ENCODE assay signal across 13 cellular contexts in the genomic region with DNA sequence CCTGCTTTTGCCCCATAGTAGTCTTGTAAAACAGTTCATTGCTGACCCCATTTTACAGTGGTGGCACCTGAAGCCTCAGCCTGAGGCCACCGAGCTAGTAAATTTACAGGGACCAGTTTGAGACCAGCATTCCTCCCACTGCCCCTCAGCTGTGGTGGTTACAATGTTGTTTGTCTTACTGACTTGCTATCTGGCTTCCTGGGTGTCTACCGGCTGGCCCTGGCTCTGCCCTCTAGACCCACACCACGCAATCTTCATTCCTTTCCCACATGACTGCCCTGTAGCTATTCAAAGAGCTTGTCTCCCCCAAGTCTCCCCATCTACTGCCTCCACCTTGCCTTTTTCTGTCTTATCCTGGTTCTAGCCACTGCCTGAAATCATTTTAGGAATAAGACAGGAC. TPM values are rescaled to one million over a fixed set of nuclear protein-coding genes. Genes with fewer than 3 reads are reported as not detected.
A peak's percentile ranks its signal among the peaks of the same experiment; 100 is the strongest.
DNase-seq lines count a peak whose midpoint lies in the region; ATAC-seq and TF ChIP-seq lines count a peak whose summit lies in the region.
"Had no signal": no experiment of that assay in that cellular context is flagged by ENCODE, and none has a peak within 500 bp of the region (broad histone marks: within the 10 kb centered on the region; RNA-seq: fewer than 3 reads in every experiment).

No MANE protein-coding gene starts in this region.

- no peak overlapping the region for H2BK15ac ChIP-seq in H9 (ENCODE audit: low read depth, low read length)

- no peak overlapping the region for H2AK5ac ChIP-seq in H9 (ENCODE audit: insufficient read length, low read length)

- H3K4me3 Mint-ChIP-seq in CD4-positive, CD25-positive, alpha-beta regulatory T cell = peak overlapping the region in 2 of 4 donors; percentile 51 to 71
- no peak overlapping the region for H3K4me3 Mint-ChIP-seq in H9
- H3K4me3 Mint-ChIP-seq in naive thymus-derived CD4-positive, alpha-beta T cell = peak overlapping the region in 6 of 10 donors; percentile 12 to 61 (median 48)

- no peak overlapping the region for H4K5ac ChIP-seq in H9 (ENCODE audit: insufficient read length, low read depth, low read length)

- H3K9me3 Mint-ChIP-seq in CD4-positive, CD25-positive, alpha-beta regulatory T cell = no peaks in the 10 kb centered on the region
- no peaks in the 10 kb centered on the region for H3K9me3 Mint-ChIP-seq in H9
- peaks cover 0 to 3% (median 0%) of the 10 kb centered on the region in 11 donors for H3K9me3 Mint-ChIP-seq in naive thymus-derived CD4-positive, alpha-beta T cell

- no peak overlapping the region for H3K23ac ChIP-seq in H9 (ENCODE audit: insufficient read length, low read depth, low read length)

- peaks cover 56% of the 10 kb centered on the region for H3K36me3 ChIP-seq in CD4-positive, CD25-positive, alpha-beta regulatory T cell (ENCODE audit: control insufficient read depth, insufficient read depth, low read length)
- peaks cover 4 to 29% (median 7%) of the 10 kb centered on the region in 3 experiments for H3K36me3 ChIP-seq in naive thymus-derived CD4-positive, alpha-beta T cell (ENCODE audit: control insufficient read depth in 2 of 3, insufficient read depth in 3 of 3, low read length in 3 of 3)

- no peak overlapping the region for H2BK12ac ChIP-seq in H9 (ENCODE audit: insufficient read length, low read depth, low read length)

- H2AFZ ChIP-seq in H9 (ENCODE audit: low read length) = no peak overlapping the region

- DNase-seq in CD4-positive, CD25-positive, alpha-beta regulatory T cell = no peak
- DNase-seq in H9 (no peak), choroid plexus epithelial cell (ENCODE audit: low read depth) (peak; percentile 65), NAMALWA (ENCODE audit: low spot score) (no peak), NCI-H526 treated with DMSO at 0.1 percent for 48 hours (lab: John Stamatoyannopoulos, UW) (no peak)
- no peak for DNase-seq in naive thymus-derived CD4-positive, alpha-beta T cell
- no peak for DNase-seq in activated CD4-positive, CD25-positive, alpha-beta regulatory T cell treated with anti-CD3 and anti-CD28 coated beads, Interleukin-2, amount 50 U/mL, for 72 hours
- DNase-seq: activated T-cell treated with anti-CD3 and anti-CD28 coated beads, Interleukin-2, amount 50 U/mL, for 1 hour; colonic mucosa; NCI-H1105 treated with DMSO at 0.1 percent for 48 hours; NCI-H446 treated with DMSO at 0.1 percent for 48 hours; Peyer's patch had no signal

- peak overlapping the region; percentile 7 for H3K4me3 ChIP-seq in CD4-positive, CD25-positive, alpha-beta regulatory T cell (ENCODE audit: low read depth, low read length)
- H3K4me3 ChIP-seq in choroid plexus epithelial cell (ENCODE audit: low read depth, low read length) = no peak overlapping the region
- H3K4me3 ChIP-seq in naive thymus-derived CD4-positive, alpha-beta T cell (ENCODE audit: low read length) = no peak overlapping the region
- H3K4me3 ChIP-seq: colonic mucosa, Peyer's patch had no signal

- H3K9ac ChIP-seq in H9 (ENCODE audit: extremely low read depth, insufficient read length, low read length) = no peak overlapping the region

- H2BK20ac ChIP-seq in H9 (ENCODE audit: low read depth, low read length, poor library complexity, severe bottlenecking) = no peak overlapping the region

- H3K23me2 ChIP-seq in H9 (ENCODE audit: insufficient read length, low read depth, low read length, poor library complexity, severe bottlenecking) = no peaks in the 10 kb centered on the region

- H3K27me3 Mint-ChIP-seq in CD4-positive, CD25-positive, alpha-beta regulatory T cell = no peaks in the 10 kb centered on the region
- no peaks in the 10 kb centered on the region for H3K27me3 Mint-ChIP-seq in H9 (ENCODE audit: low read depth)
- no peaks in the 10 kb centered on the region for H3K27me3 Mint-ChIP-seq in naive thymus-derived CD4-positive, alpha-beta T cell

- H2BK120ac ChIP-seq in H9 (ENCODE audit: low read depth, low read length, poor library complexity, severe bottlenecking) = no peak overlapping the region

- peak overlapping the region; percentile 92 to 96 (median 95) for H3K27ac Mint-ChIP-seq in CD4-positive, CD25-positive, alpha-beta regulatory T cell
- peak overlapping the region in 2 of 3 experiments; percentile 52 to 61; a peak in 3 of 7 replicates for H3K27ac Mint-ChIP-seq in H9
- H3K27ac Mint-ChIP-seq in naive thymus-derived CD4-positive, alpha-beta T cell = peak overlapping the region; percentile 63 to 96 (median 86)

- H3K56ac ChIP-seq in H9 (ENCODE audit: insufficient read length, low read depth, low read length) = no peak overlapping the region

- no peak overlapping the region for H3T11ph ChIP-seq in H9 (ENCODE audit: low read length)

- H3K4ac ChIP-seq in H9 (ENCODE audit: low read depth, low read length) = no peak overlapping the region

- H3K4me1 ChIP-seq in CD4-positive, CD25-positive, alpha-beta regulatory T cell (ENCODE audit: control insufficient read depth, insufficient read depth, low read length, poor library complexity, severe bottlenecking) = peaks cover 37% of the 10 kb centered on the region
- peaks cover 8% of the 10 kb centered on the region; the same call in 1 of the 2 replicates for H3K4me1 ChIP-seq in H9 (ENCODE audit: insufficient read depth, low read length)
- peaks cover 0 to 53% of the 10 kb centered on the region in 2 donors for H3K4me1 ChIP-seq in naive thymus-derived CD4-positive, alpha-beta T cell (ENCODE audit: control insufficient read depth in 2 of 2, insufficient read depth in 2 of 2, low read length in 2 of 2)
- H3K4me1 ChIP-seq: colonic mucosa had no signal

- H3K79me1 ChIP-seq in H9 (ENCODE audit: insufficient read depth, low read depth, low read length, poor library complexity, severe bottlenecking) = no peaks in the 10 kb centered on the region

- peaks cover 56% of the 10 kb centered on the region for H3K36me3 Mint-ChIP-seq in CD4-positive, CD25-positive, alpha-beta regulatory T cell
- peaks cover 26 to 78% (median 73%) of the 10 kb centered on the region in 3 experiments for H3K36me3 Mint-ChIP-seq in H9 (ENCODE audit: insufficient read depth in 1 of 3, low read depth in 3 of 3)
- peaks cover 4 to 38% (median 32%) of the 10 kb centered on the region in 5 donors for H3K36me3 Mint-ChIP-seq in naive thymus-derived CD4-positive, alpha-beta T cell

- peaks cover 18 to 77% (median 35%) of the 10 kb centered on the region in 4 donors for H3K4me1 Mint-ChIP-seq in CD4-positive, CD25-positive, alpha-beta regulatory T cell
- H3K4me1 Mint-ChIP-seq in H9 = peaks cover 12 to 15% of the 10 kb centered on the region in 2 experiments
- peaks cover 22 to 79% (median 66%) of the 10 kb centered on the region in 7 donors for H3K4me1 Mint-ChIP-seq in naive thymus-derived CD4-positive, alpha-beta T cell

- CTCF ChIA-PET in naive thymus-derived CD4-positive, alpha-beta T cell (lab: Charles Lee) = interaction anchor here (0.6 to 4.3 kb wide), 9 partner anchors 11 to 373 kb away, joined by 3 to 27 read pairs (median 5); a partner anchor contains a TSS

- no peak overlapping the region for H4K8ac ChIP-seq in H9 (replicated peaks; ENCODE audit: insufficient read length, low read depth, low read length)

- H4K20me1 ChIP-seq in H9 (ENCODE audit: control insufficient read depth, insufficient read depth, insufficient read length) = no peaks in the 10 kb centered on the region

- POLR2A ChIA-PET in naive thymus-derived CD4-positive, alpha-beta T cell (lab: Charles Lee) = interaction anchor here (0.6 to 34.1 kb wide), 3 partner anchors 10 to 42 kb away, joined by 3 to 2331 read pairs (median 268); a partner anchor contains a TSS

- TF ChIP-seq CTCF in H9 (conservative IDR thresholded peaks at IDR 0.05) = no peak
- TF ChIP-seq CTCF in choroid plexus epithelial cell (conservative IDR thresholded peaks at IDR 0.05; ENCODE audit: low read depth, low read length) = no peak

- no peaks in the 10 kb centered on the region for H3K27me3 ChIP-seq in CD4-positive, CD25-positive, alpha-beta regulatory T cell (ENCODE audit: control insufficient read depth, insufficient read depth, low read length)
- H3K27me3 ChIP-seq in H9 (ENCODE audit: insufficient read depth, low read length) = no peaks in the 10 kb centered on the region
- H3K27me3 ChIP-seq in naive thymus-derived CD4-positive, alpha-beta T cell (ENCODE audit: control insufficient read depth in 2 of 2, insufficient read depth in 2 of 2, low read length in 2 of 2) = no peaks in the 10 kb centered on the region
- H3K27me3 ChIP-seq: colonic mucosa, Peyer's patch had no signal

- no peak overlapping the region for H3K14ac ChIP-seq in H9 (ENCODE audit: insufficient read depth, low read length)

- no peak overlapping the region for H3K4me2 ChIP-seq in H9 (ENCODE audit: insufficient read depth, insufficient read length, low read length)

- ATAC-seq in CD4-positive, CD25-positive, alpha-beta regulatory T cell (ENCODE audit: low read depth in 2 of 2) = no peak
- ATAC-seq in naive thymus-derived CD4-positive, alpha-beta T cell = no peak
- ATAC-seq in GM18868 (IDR thresholded peaks at IDR 0.05; ENCODE audit: unreplicated experiment) = no peak

- no peaks in the 10 kb centered on the region for H3K9me3 ChIP-seq in CD4-positive, CD25-positive, alpha-beta regulatory T cell (ENCODE audit: control insufficient read depth in 2 of 2, low read length in 2 of 2)
- no peaks in the 10 kb centered on the region for H3K9me3 ChIP-seq in H9 (ENCODE audit: control insufficient read depth, low read depth, low read length)
- H3K9me3 ChIP-seq in naive thymus-derived CD4-positive, alpha-beta T cell (ENCODE audit: control insufficient read depth in 2 of 3, low read length in 3 of 3) = no peaks in the 10 kb centered on the region
- H3K9me3 ChIP-seq: colonic mucosa, Peyer's patch had no signal

- no CpG with 5 or more reads among the region's 3 CpGs for WGBS in H9 (ENCODE audit: extremely low coverage, insufficient read length, low lambda C conversion rate)

- H3K18ac ChIP-seq in H9 (ENCODE audit: insufficient read length, low read depth, low read length) = no peak overlapping the region

- H3K27ac ChIP-seq in CD4-positive, CD25-positive, alpha-beta regulatory T cell (ENCODE audit: insufficient read depth, low read length, poor library complexity, severe bottlenecking) = peak overlapping the region; percentile 43
- H3K27ac ChIP-seq in H9 (ENCODE audit: insufficient read length, low read depth, low read length) = no peak overlapping the region
- H3K27ac ChIP-seq in naive thymus-derived CD4-positive, alpha-beta T cell (ENCODE audit: low read depth, low read length) = peak overlapping the region; percentile 7
- H3K27ac ChIP-seq: colonic mucosa, Peyer's patch had no signal

- intact Hi-C loops in naive thymus-derived CD4-positive, alpha-beta T cell (cut with micrococcal nuclease) = loop anchor here in 1 of 2 donors (5.0 kb wide), 1 partner anchor 189 kb away; a partner anchor contains a TSS

- no peaks in the 10 kb centered on the region for H3K79me2 ChIP-seq in H9 (ENCODE audit: insufficient read depth, low read length)

- H4K91ac ChIP-seq in H9 (ENCODE audit: insufficient read length, low read depth, low read length) = no peak overlapping the region

- H2BK5ac ChIP-seq in H9 (ENCODE audit: insufficient read length, low read length) = no peak overlapping the region

RNA-seq across cellular contexts. Expression of a gene that starts 20.8 kb away (rescaled TPM):
- total RNA-seq in CD4-positive, CD25-positive, alpha-beta regulatory T cell = 534 TPM
- polyA plus RNA-seq in CD4-positive, CD25-positive, alpha-beta regulatory T cell = 100 to 1,000 TPM; 425 to 700 (median 557) TPM
- 0.87 and 0.92 TPM in 2 replicates for total RNA-seq in H9 (2021)
- 100 to 1,000 TPM in 4 of 5 experiments, 10 to 100 TPM in 1; 72.8 to 638 (median 594) TPM for total RNA-seq in naive thymus-derived CD4-positive, alpha-beta T cell
- polyA plus RNA-seq in naive thymus-derived CD4-positive, alpha-beta T cell = 100 to 1,000 TPM; 606 to 941 TPM

RNA-seq across cellular contexts. Expression of a gene that starts 59.4 kb away (rescaled TPM):
- 42.4 TPM for total RNA-seq in CD4-positive, CD25-positive, alpha-beta regulatory T cell
- polyA plus RNA-seq in CD4-positive, CD25-positive, alpha-beta regulatory T cell = 10 to 100 TPM; 22.4 to 33.2 (median 24.9) TPM
- 50.5 and 51.3 TPM in 2 replicates for total RNA-seq in H9 (2021)
- total RNA-seq in naive thymus-derived CD4-positive, alpha-beta T cell = 10 to 100 TPM; 18.3 to 49.9 (median 28.8) TPM
- polyA plus RNA-seq in naive thymus-derived CD4-positive, alpha-beta T cell = 10 to 100 TPM; 13.1 to 25.3 TPM

Comparison
In these comparisons a context has a peak if more than half of its experiments do, and no peak if none do; other contexts are left out.
1. H3K4me3 Mint-ChIP-seq: peak in naive thymus-derived CD4-positive, alpha-beta T cell (6 of 10); none in H9 (0 of 2).
2. RNA of a gene that starts 20.8 kb away (total RNA-seq): 72.8 to 638 TPM in naive thymus-derived CD4-positive, alpha-beta T cell and 534 TPM in CD4-positive, CD25-positive, alpha-beta regulatory T cell (single experiment); 0.87 to 0.92 TPM in H9; every median in the first group is over 10 times any median in the second.
3. Peak in every context shown above with its lines, with median percentiles within 50 percentile points of each other: H3K27ac Mint-ChIP-seq.